In genomic region chr17:43940630-43941029, GRCh38 we compare ENCODE assay signal across 8 cellular contexts. TPM values are rescaled to one million over a fixed set of nuclear protein-coding genes. Genes with fewer than 3 reads are reported as not detected.
DNase-seq lines count a peak whose midpoint lies in the region; ATAC-seq and TF ChIP-seq lines count a peak whose summit lies in the region.

No MANE protein-coding gene starts in this region.

- 78% methylated on average over 7 of the region's 7 CpGs for WGBS in liver
- 38% methylated on average over 5 of the region's 7 CpGs; no CpG with 5 or more reads in 1 of the 2 donors for WGBS in gastroesophageal sphincter (ENCODE audit: low coverage in 1 of 2), 2 donors

- peak in 1 of 2 donors; percentile 69 for TF ChIP-seq RAD21 in liver (IDR thresholded peaks at IDR 0.05)

- ATAC-seq in HG03159 (IDR thresholded peaks at IDR 0.05; ENCODE audit: unreplicated experiment), result no peak
- ATAC-seq in HG02759 (IDR thresholded peaks at IDR 0.05; ENCODE audit: unreplicated experiment), result no peak
- ATAC-seq in gastroesophageal sphincter, result no peak

- H3K27ac ChIP-seq in liver (ENCODE audit: low read depth in 1 of 2, low read length in 2 of 2), result no peak overlapping the region
- no peak overlapping the region for H3K27ac ChIP-seq in gastroesophageal sphincter

- H3K9me3 ChIP-seq in liver (ENCODE audit: control insufficient read depth in 4 of 4, low read length in 3 of 4) (no peaks in the 10 kb centered on the region), gastroesophageal sphincter (no peaks in the 10 kb centered on the region)

- no peaks in the 10 kb centered on the region for H3K36me3 Mint-ChIP-seq in activated naive CD8-positive, alpha-beta T cell

- H3K9me3 Mint-ChIP-seq in activated naive CD8-positive, alpha-beta T cell (ENCODE audit: low read depth), result no peaks in the 10 kb centered on the region

- no peaks in the 10 kb centered on the region for H3K27me3 ChIP-seq in liver (ENCODE audit: control insufficient read depth in 4 of 4, insufficient read depth in 4 of 4, low read length in 3 of 4)
- peaks cover 41% of the 10 kb centered on the region for H3K27me3 ChIP-seq in gastroesophageal sphincter

- TF ChIP-seq CTCF in liver (IDR thresholded peaks at IDR 0.05; ENCODE audit: low read depth, low read length, missing input control), result peak; percentile 33
- TF ChIP-seq CTCF in gastroesophageal sphincter (IDR thresholded peaks at IDR 0.05), result peak in 1 of 4 experiments; percentile 34

- H3K27me3 Mint-ChIP-seq in activated naive CD8-positive, alpha-beta T cell, result no peaks in the 10 kb centered on the region

- no peaks in the 10 kb centered on the region for H3K36me3 ChIP-seq in liver (ENCODE audit: control insufficient read depth in 4 of 4, insufficient read depth in 3 of 4, low read depth in 1 of 4, low read length in 3 of 4)
- H3K36me3 ChIP-seq in gastroesophageal sphincter, result no peaks in the 10 kb centered on the region

- DNase-seq in NCI-H345 (lab: John Stamatoyannopoulos, UW), result peak; percentile 36
- DNase-seq in NCI-H345 treated with DMSO at 0.1 percent for 48 hours (lab: John Stamatoyannopoulos, UW; ENCODE audit: unreplicated experiment), result no peak
- DNase-seq in Kasumi-1 (lab: John Stamatoyannopoulos, UW), result peak; percentile 46 to 53

- TF ChIP-seq POLR2A in gastroesophageal sphincter (IDR thresholded peaks at IDR 0.05), result no peak

- H3K4me1 Mint-ChIP-seq in activated naive CD8-positive, alpha-beta T cell (ENCODE audit: low read depth), result peaks cover 18% of the 10 kb centered on the region

- H3K4me3 Mint-ChIP-seq in activated naive CD8-positive, alpha-beta T cell, result no peak overlapping the region

- H3K27ac Mint-ChIP-seq in activated naive CD8-positive, alpha-beta T cell, result peak overlapping the region; percentile 55

- TF ChIP-seq EP300 in gastroesophageal sphincter (IDR thresholded peaks at IDR 0.05), result no peak

- H3K4me1 ChIP-seq in liver (ENCODE audit: control insufficient read depth in 4 of 4, insufficient read depth in 4 of 4, low read length in 3 of 4), result peaks cover 0 to 6% (median 4%) of the 10 kb centered on the region in 4 donors
- H3K4me1 ChIP-seq in gastroesophageal sphincter, result peaks cover 0 to 10% (median 4%) of the 10 kb centered on the region in 3 donors

- H3K9ac ChIP-seq in liver (ENCODE audit: low read depth in 1 of 2, low read length in 2 of 2), result no peak overlapping the region

- H3K4me3 ChIP-seq in liver (ENCODE audit: low read depth in 1 of 3, low read length in 3 of 3), result no peak overlapping the region
- no peak overlapping the region for H3K4me3 ChIP-seq in gastroesophageal sphincter

TF ChIP-seq in liver, 16 proteins besides CTCF, POLR2A, EP300 and RAD21:
- TF ChIP-seq YY1 (IDR thresholded peaks at IDR 0.05) (no peak), SP1 (IDR thresholded peaks at IDR 0.05) (no peak), EGR1 (IDR thresholded peaks at IDR 0.05; ENCODE audit: low read depth in 2 of 2) (no peak), HNF4A (conservative IDR thresholded peaks at IDR 0.05) (no peak), ATF3 (IDR thresholded peaks at IDR 0.05) (no peak), ZBTB33 (IDR thresholded peaks at IDR 0.05) (no peak), REST (IDR thresholded peaks at IDR 0.05) (no peak), HNF4G (IDR thresholded peaks at IDR 0.05) (no peak), NR2F2 (IDR thresholded peaks at IDR 0.05) (no peak)

RNA-seq across cellular contexts. Expression of gene PPY, which starts 1.6 kb away (rescaled TPM):
- not detected for total RNA-seq in liver
- not detected for polyA plus RNA-seq in liver
- not detected for total RNA-seq in gastroesophageal sphincter

RNA-seq across cellular contexts. Expression of gene PYY, which starts 13.1 kb away (rescaled TPM):
- total RNA-seq in liver (not detected), gastroesophageal sphincter (not detected)
- under 1 TPM in 1 of 2 donors, not detected in 1; 0.05 TPM for polyA plus RNA-seq in liver

RNA-seq across cellular contexts. Expression of gene MPP2, which starts 33.3 kb away (rescaled TPM):
- total RNA-seq in liver (under 1 TPM; 0.05 to 0.25 TPM), gastroesophageal sphincter (10 to 100 TPM in 3 of 4 donors, 1 to 10 TPM in 1; 6.3 to 20.9 (median 15.1) TPM)
- under 1 TPM; 0.06 to 0.13 TPM for polyA plus RNA-seq in liver

Comparison
In these comparisons a context has a peak if more than half of its experiments do, and no peak if none do; other contexts are left out.
1. RNA of gene MPP2, which starts 33.3 kb away (total RNA-seq): 6.3 to 20.9 TPM in gastroesophageal sphincter; 0.05 to 0.25 TPM in liver; every median in the first group is over 4 times any median in the second.